ENCODE assay signal across 8 cellular contexts in genomic region chr5:135376961-135377621, GRCh38. TPM values are rescaled to one million over a fixed set of nuclear protein-coding genes. Genes with fewer than 3 reads are reported as not detected.
A peak's percentile ranks its signal among the peaks of the same experiment; 100 is the strongest.
DNase-seq lines count a peak whose midpoint lies in the region; ATAC-seq and TF ChIP-seq lines count a peak whose summit lies in the region.

No MANE protein-coding gene starts in this region.

- H3K4me3 ChIP-seq in CD4-positive, CD25-positive, alpha-beta regulatory T cell (ENCODE audit: low read depth, low read length): no peak overlapping the region
- H3K4me3 ChIP-seq in psoas muscle (no peak overlapping the region), adrenal gland (no peak overlapping the region)

- ATAC-seq in CD4-positive, CD25-positive, alpha-beta regulatory T cell (ENCODE audit: low read depth in 2 of 2): no peak
- ATAC-seq in GM21367 (IDR thresholded peaks at IDR 0.05; ENCODE audit: unreplicated experiment): peak; percentile 73
- ATAC-seq in HG03565 (IDR thresholded peaks at IDR 0.05; ENCODE audit: unreplicated experiment): peak; percentile 73
- ATAC-seq in psoas muscle: no peak
- no peak for ATAC-seq in left colon

- peaks cover 15% of the 10 kb centered on the region for H3K4me1 ChIP-seq in CD4-positive, CD25-positive, alpha-beta regulatory T cell (ENCODE audit: control insufficient read depth, insufficient read depth, low read length, poor library complexity, severe bottlenecking)
- H3K4me1 ChIP-seq in psoas muscle (peaks cover 65% of the 10 kb centered on the region), adrenal gland (replicated peaks in 1 of 2) (peaks cover 8 to 17% of the 10 kb centered on the region in 2 donors)

- no peaks in the 10 kb centered on the region for H3K27me3 ChIP-seq in CD4-positive, CD25-positive, alpha-beta regulatory T cell (ENCODE audit: control insufficient read depth, insufficient read depth, low read length)
- H3K27me3 ChIP-seq in psoas muscle (ENCODE audit: insufficient read depth in 3 of 3, low read length in 2 of 3) (no peaks in the 10 kb centered on the region), adrenal gland (no peaks in the 10 kb centered on the region)

- DNase-seq in CD4-positive, CD25-positive, alpha-beta regulatory T cell: peak in 1 of 3 donors; percentile 35
- no peak for DNase-seq in psoas muscle
- DNase-seq in DMS 273 treated with DMSO at 0.1 percent for 48 hours (lab: John Stamatoyannopoulos, UW): no peak
- DNase-seq in adrenal gland: no peak
- DNase-seq in left colon: no peak

- H3K27ac Mint-ChIP-seq in CD4-positive, CD25-positive, alpha-beta regulatory T cell: peak overlapping the region; percentile 11 to 78 (median 14)
- peak overlapping the region; percentile 86 for H3K27ac Mint-ChIP-seq in dendritic cell treated with granulocyte-macrophage colony-stimulating factor and Interleukin-4, amounts not matched to agents 40 ng/mL and 50 ng/mL, for 4 days

- no peaks in the 10 kb centered on the region for H3K27me3 Mint-ChIP-seq in CD4-positive, CD25-positive, alpha-beta regulatory T cell
- no peaks in the 10 kb centered on the region for H3K27me3 Mint-ChIP-seq in dendritic cell treated with granulocyte-macrophage colony-stimulating factor and Interleukin-4, amounts not matched to agents 40 ng/mL and 50 ng/mL, for 4 days

- no peak for TF ChIP-seq POLR2A in adrenal gland (IDR thresholded peaks at IDR 0.05)

- peaks cover 69% of the 10 kb centered on the region for H3K36me3 ChIP-seq in CD4-positive, CD25-positive, alpha-beta regulatory T cell (ENCODE audit: control insufficient read depth, insufficient read depth, low read length)
- H3K36me3 ChIP-seq in psoas muscle (ENCODE audit: insufficient read depth in 1 of 2, low read depth in 1 of 2) (peaks cover 0 to 44% of the 10 kb centered on the region in 2 donors), adrenal gland (replicated peaks in 1 of 2) (peaks cover 0 to 21% of the 10 kb centered on the region in 2 donors)

- peaks cover 13 to 75% (median 57%) of the 10 kb centered on the region in 4 donors for H3K4me1 Mint-ChIP-seq in CD4-positive, CD25-positive, alpha-beta regulatory T cell
- peaks cover 92% of the 10 kb centered on the region for H3K4me1 Mint-ChIP-seq in dendritic cell treated with granulocyte-macrophage colony-stimulating factor and Interleukin-4, amounts not matched to agents 40 ng/mL and 50 ng/mL, for 4 days (ENCODE audit: low read depth)

- H3K9me3 ChIP-seq in CD4-positive, CD25-positive, alpha-beta regulatory T cell (ENCODE audit: control insufficient read depth in 2 of 2, low read length in 2 of 2): no peaks in the 10 kb centered on the region
- H3K9me3 ChIP-seq in psoas muscle: no peaks in the 10 kb centered on the region
- no peaks in the 10 kb centered on the region for H3K9me3 ChIP-seq in adrenal gland (replicated peaks in 1 of 3)

- TF ChIP-seq CTCF in psoas muscle (IDR thresholded peaks at IDR 0.05) (no peak), adrenal gland (IDR thresholded peaks at IDR 0.05) (no peak)

- no peak overlapping the region for H3K27ac ChIP-seq in CD4-positive, CD25-positive, alpha-beta regulatory T cell (ENCODE audit: insufficient read depth, low read length, poor library complexity, severe bottlenecking)
- H3K27ac ChIP-seq in psoas muscle: no peak overlapping the region
- H3K27ac ChIP-seq in adrenal gland: no peak overlapping the region

- intact Hi-C loops in dendritic cell treated with granulocyte-macrophage colony-stimulating factor and Interleukin-4, amounts not matched to agents 40 ng/mL and 50 ng/mL, for 4 days (cut with micrococcal nuclease): loop anchor here (10.0 kb wide), 1 partner anchor 48 kb away; no protein-coding TSS in a partner anchor
- intact Hi-C loops in psoas muscle (cut with DNase I) (no loop called here), adrenal gland (cut with DNase I) (no loop called here), left colon (cut with DNase I, micrococcal nuclease) (no loop called here)

- peaks cover 51% of the 10 kb centered on the region for H3K36me3 Mint-ChIP-seq in CD4-positive, CD25-positive, alpha-beta regulatory T cell
- peaks cover 100% of the 10 kb centered on the region for H3K36me3 Mint-ChIP-seq in dendritic cell treated with granulocyte-macrophage colony-stimulating factor and Interleukin-4, amounts not matched to agents 40 ng/mL and 50 ng/mL, for 4 days (ENCODE audit: low read depth)

- H3K4me3 Mint-ChIP-seq in CD4-positive, CD25-positive, alpha-beta regulatory T cell: peak overlapping the region in 2 of 4 donors; percentile 41 to 48
- peak overlapping the region; percentile 64 for H3K4me3 Mint-ChIP-seq in dendritic cell treated with granulocyte-macrophage colony-stimulating factor and Interleukin-4, amounts not matched to agents 40 ng/mL and 50 ng/mL, for 4 days

- no peaks in the 10 kb centered on the region for H3K9me3 Mint-ChIP-seq in CD4-positive, CD25-positive, alpha-beta regulatory T cell
- H3K9me3 Mint-ChIP-seq in dendritic cell treated with granulocyte-macrophage colony-stimulating factor and Interleukin-4, amounts not matched to agents 40 ng/mL and 50 ng/mL, for 4 days: no peaks in the 10 kb centered on the region

- WGBS in psoas muscle, 3 donors: 79 to 88% (median 85%) methylated on average over 13 of the region's 13 CpGs
- WGBS in adrenal gland, 4 donors: 70 to 77% (median 76%) methylated on average over 13 of the region's 13 CpGs

RNA-seq across cellular contexts. Expression of gene MACROH2A1, which starts 21.9 kb away (rescaled TPM):
- 139 TPM for total RNA-seq in CD4-positive, CD25-positive, alpha-beta regulatory T cell
- polyA plus RNA-seq in CD4-positive, CD25-positive, alpha-beta regulatory T cell: 100 to 1,000 TPM; 126 to 161 (median 148) TPM
- total RNA-seq in psoas muscle (100 to 1,000 TPM in 1 of 4 donors, 10 to 100 TPM in 3; 57.8 to 108 (median 81.5) TPM), adrenal gland (100 to 1,000 TPM in 7 of 8 donors, 10 to 100 TPM in 1; 92.4 to 241 (median 144) TPM), left colon (100 to 1,000 TPM; 212 to 216 TPM)
- polyA plus RNA-seq in psoas muscle (100 to 1,000 TPM in 2 of 3 donors, 10 to 100 TPM in 1; 73.1 to 127 (median 125) TPM), adrenal gland (100 to 1,000 TPM in 2 of 3 donors, 10 to 100 TPM in 1; 77.2 to 177 (median 101) TPM)

Comparison
In these comparisons a context has a peak if more than half of its experiments do, and no peak if none do; other contexts are left out.
1. ATAC-seq: peak in GM21367 (single experiment) and HG03565 (single experiment); none in CD4-positive, CD25-positive, alpha-beta regulatory T cell (0 of 2), psoas muscle (0 of 4) and left colon (single experiment).